In the genomic region with DNA sequence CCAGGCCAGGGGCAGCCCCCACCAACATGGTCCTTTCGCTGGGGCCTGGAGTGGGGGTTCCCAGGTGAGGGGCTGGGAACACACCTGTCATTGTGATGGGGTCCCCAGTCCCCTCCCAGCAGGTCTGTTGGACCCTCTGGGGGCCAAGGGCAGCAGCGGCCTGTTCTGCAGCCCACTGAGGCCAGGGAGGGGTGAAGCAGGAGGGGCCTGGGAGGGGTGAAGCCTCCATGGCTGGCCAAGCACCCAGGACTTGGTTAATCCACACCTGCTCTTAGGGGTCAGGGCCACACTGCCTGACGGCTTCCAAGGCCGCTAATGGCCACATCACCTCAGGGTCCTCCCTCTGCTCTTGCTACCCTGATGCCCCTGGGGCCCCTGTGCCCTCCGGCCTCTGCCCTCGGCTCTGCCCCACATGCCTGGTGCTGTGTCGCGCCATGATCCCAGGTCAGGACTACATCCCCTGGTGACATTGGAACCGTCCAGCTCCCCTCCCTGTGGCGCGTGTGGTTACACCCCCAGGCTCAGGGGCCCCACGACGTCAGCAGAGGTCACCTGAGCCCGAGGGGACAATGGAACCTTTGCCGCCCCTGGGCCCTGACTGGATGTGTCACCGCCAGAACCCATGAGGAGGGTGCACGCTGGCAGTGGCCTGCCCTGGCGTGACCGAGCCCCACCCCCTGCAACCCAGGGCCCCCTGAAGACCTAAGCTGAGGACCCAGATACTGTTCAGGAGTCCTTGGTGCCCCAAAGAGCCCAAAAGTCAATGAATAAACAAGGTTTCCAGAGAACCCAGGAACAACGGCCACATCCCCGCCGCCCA, we compare ENCODE assay signal across 15 cellular contexts. TPM values are rescaled to one million over a fixed set of nuclear protein-coding genes. Genes with fewer than 3 reads are reported as not detected.
DNase-seq lines count a peak whose midpoint lies in the region; ATAC-seq, FAIRE-seq and TF ChIP-seq lines count a peak whose summit lies in the region.
"Had no signal": no experiment of that assay in that cellular context is flagged by ENCODE, and none has a peak within 500 bp of the region (broad histone marks: within the 10 kb centered on the region; RNA-seq: fewer than 3 reads in every experiment).

No MANE protein-coding gene starts in this region.

- DNase-seq in heart left ventricle (peak in 4 of 5 donors; percentile 5 to 52 (median 18)), Right ventricle myocardium superior (no peak), HepG2 (ENCODE audit: low spot score) (no peak), type B pancreatic cell (ENCODE audit: extremely low spot score, unreplicated experiment) (no peak), GM19240 (ENCODE audit: insufficient read length, low spot score) (no peak)
- no peak for DNase-seq in activated CD8-positive, alpha-beta T cell treated with anti-CD3 and anti-CD28 coated beads for 36 hours
- DNase-seq: AML-193; stimulated activated CD4-positive, alpha-beta T cell treated with anti-CD3 and anti-CD28 coated beads, Interleukin-4, amount 100 ng/mL, for 1 hour; stimulated activated naive CD4-positive, alpha-beta T cell had no signal

- no peaks in the 10 kb centered on the region for H3K79me2 ChIP-seq in HepG2 (ENCODE audit: insufficient read depth, low read length)

- peaks cover 0 to 16% (median 0%) of the 10 kb centered on the region in 12 donors for H3K9me3 ChIP-seq in heart left ventricle
- H3K9me3 ChIP-seq in HepG2 (ENCODE audit: low read length) = peaks cover 8% of the 10 kb centered on the region

- H3K4me2 ChIP-seq in HepG2 (ENCODE audit: low read depth, low read length) = peak overlapping the region; percentile 23; the same call in 1 of the 2 replicates

- H3K27me3 Mint-ChIP-seq in activated CD8-positive, alpha-beta T cell treated with anti-CD3 and anti-CD28 coated beads for 36 hours = no peaks in the 10 kb centered on the region
- H3K27me3 Mint-ChIP-seq in type B pancreatic cell = no peaks in the 10 kb centered on the region

- no peak for TF ChIP-seq EP300 in HepG2 (IDR thresholded peaks at IDR 0.05; ENCODE audit: low read depth in 2 of 2, low read length in 2 of 2)
- no peak for TF ChIP-seq EP300 in HepG2 (CRISPR knock-in tag; IDR thresholded peaks at IDR 0.05; ENCODE audit: borderline replicate concordance)

- peaks cover 6% of the 10 kb centered on the region for H3K36me3 Mint-ChIP-seq in activated CD8-positive, alpha-beta T cell treated with anti-CD3 and anti-CD28 coated beads for 36 hours (ENCODE audit: low read depth)
- H3K36me3 Mint-ChIP-seq in type B pancreatic cell = no peaks in the 10 kb centered on the region

- H3K4me1 Mint-ChIP-seq in activated CD8-positive, alpha-beta T cell treated with anti-CD3 and anti-CD28 coated beads for 36 hours (ENCODE audit: low read depth) = peaks cover 16% of the 10 kb centered on the region
- no peaks in the 10 kb centered on the region for H3K4me1 Mint-ChIP-seq in type B pancreatic cell (ENCODE audit: unreplicated experiment)

- H3K27me3 ChIP-seq in heart left ventricle (peaks cover 0 to 28% (median 5%) of the 10 kb centered on the region in 9 donors), HepG2 (ENCODE audit: control insufficient read depth in 1 of 2, insufficient read depth in 2 of 2, low read length in 2 of 2) (peaks cover 16 to 48% of the 10 kb centered on the region in 2 experiments; a peak in 4 of 5 replicates)

- no peak for TF ChIP-seq RAD21 in HepG2 (CRISPR knock-in tag; IDR thresholded peaks at IDR 0.05)

- TF ChIP-seq CTCF in heart left ventricle (IDR thresholded peaks at IDR 0.05) (no peak), HepG2 (CRISPR knock-in tag; IDR thresholded peaks at IDR 0.05) (no peak), type B pancreatic cell (conservative IDR thresholded peaks at IDR 0.05) (no peak)
- no peak for TF ChIP-seq CTCF in activated CD8-positive, alpha-beta T cell treated with anti-CD3 and anti-CD28 coated beads for 36 hours (IDR thresholded peaks at IDR 0.05)

- H3K4me1 ChIP-seq in heart left ventricle (peaks cover 0 to 13% (median 8%) of the 10 kb centered on the region in 12 donors), HepG2 (ENCODE audit: insufficient read depth, low read length) (peaks cover 22% of the 10 kb centered on the region)

- H3K9ac ChIP-seq in HepG2 (ENCODE audit: insufficient read depth, low read depth, low read length) = no peak overlapping the region

- WGBS in heart left ventricle, 4 donors = 85 to 90% (median 87%) methylated on average over 11 to 22 of the region's 22 CpGs
- WGBS in HepG2 (ENCODE audit: low lambda C conversion rate) = 15% methylated on average over 10 of the region's 22 CpGs

- intact Hi-C loops in heart left ventricle (cut with DNase I) (loop anchor here in 1 of 10 donors (5.0 kb wide), 1 partner anchor 42 kb away; no protein-coding TSS in a partner anchor), Right ventricle myocardium superior (cut with DNase I) (no loop called here), HepG2 (cut with micrococcal nuclease; ENCODE audit: unreplicated experiment) (no loop called here)
- intact Hi-C loops in activated CD8-positive, alpha-beta T cell treated with anti-CD3 and anti-CD28 coated beads for 36 hours (cut with micrococcal nuclease) = no loop called here

- H3K27ac ChIP-seq in heart left ventricle (no peak overlapping the region), HepG2 (ENCODE audit: extremely low read length, insufficient read depth, low read length) (no peak overlapping the region)

- peaks cover 8% of the 10 kb centered on the region for H3K9me3 Mint-ChIP-seq in activated CD8-positive, alpha-beta T cell treated with anti-CD3 and anti-CD28 coated beads for 36 hours
- peaks cover 5% of the 10 kb centered on the region for H3K9me3 Mint-ChIP-seq in type B pancreatic cell

- no peaks in the 10 kb centered on the region for H4K20me1 ChIP-seq in HepG2 (ENCODE audit: insufficient read depth, low read length)

- peak overlapping the region; percentile 12 for H3K4me3 Mint-ChIP-seq in activated CD8-positive, alpha-beta T cell treated with anti-CD3 and anti-CD28 coated beads for 36 hours
- H3K4me3 Mint-ChIP-seq in type B pancreatic cell = peak overlapping the region; percentile 52

- BruUV-seq in HepG2 (replicated peaks; lab: Mats Ljungman, UMichigan) = no TSS peak

- POLR2A ChIA-PET in activated CD8-positive, alpha-beta T cell treated with anti-CD3 and anti-CD28 coated beads for 36 hours (lab: Charles Lee) = interaction anchor here (1.0 to 1.2 kb wide), 3 partner anchors 8 to 56 kb away, joined by 3 read pairs; no protein-coding TSS in a partner anchor
- POLR2A ChIA-PET in HepG2 (lab: Yijun Ruan, JAX) = interaction anchor here (1.0 kb wide), 1 partner anchor 35 kb away, joined by 3 read pairs; no protein-coding TSS in a partner anchor

- no peak overlapping the region for H2AFZ ChIP-seq in HepG2 (ENCODE audit: low read length)

- CTCF ChIA-PET in activated CD8-positive, alpha-beta T cell treated with anti-CD3 and anti-CD28 coated beads for 36 hours (lab: Charles Lee) = interaction anchor here (1.3 to 2.5 kb wide), 2 partner anchors 77 to 215 kb away, joined by 6 to 8 read pairs; no protein-coding TSS in a partner anchor
- CTCF ChIA-PET in HepG2 (lab: Yijun Ruan, JAX; ENCODE audit: low intra/inter-chr PET ratio, low total read pairs) = no interaction called here

- H3K36me3 ChIP-seq in heart left ventricle (no peaks in the 10 kb centered on the region), HepG2 (replicated peaks in 1 of 2; ENCODE audit: control insufficient read depth in 1 of 2, insufficient read depth in 2 of 2, low read length in 2 of 2) (no peaks in the 10 kb centered on the region)

- H3K27ac Mint-ChIP-seq in activated CD8-positive, alpha-beta T cell treated with anti-CD3 and anti-CD28 coated beads for 36 hours = peak overlapping the region; percentile 76
- H3K27ac Mint-ChIP-seq in type B pancreatic cell = no peak overlapping the region

- FAIRE-seq in HepG2 (lab: Jason Lieb, UNC) = no peak

- ATAC-seq in heart left ventricle (no peak), Right ventricle myocardium superior (ENCODE audit: poor library complexity) (no peak), HepG2 (peak; percentile 11), GM18861 (IDR thresholded peaks at IDR 0.05; ENCODE audit: unreplicated experiment) (no peak), HG02588 (IDR thresholded peaks at IDR 0.05; ENCODE audit: unreplicated experiment) (no peak)
- ATAC-seq in activated CD8-positive, alpha-beta T cell treated with anti-CD3 and anti-CD28 coated beads for 36 hours = no peak

- TF ChIP-seq POLR2A in heart left ventricle (IDR thresholded peaks at IDR 0.05) (no peak), HepG2 (IDR thresholded peaks at IDR 0.05; ENCODE audit: insufficient read depth in 1 of 2, low read depth in 2 of 2, low read length in 2 of 2) (no peak)

- in situ Hi-C loops in HepG2 (cut with HindIII; ENCODE audit: extremely low pct_ligation_motif_present, low pct_unique_long_range_greater_than_20kb) = no loop called here

- H3K4me3 ChIP-seq in heart left ventricle = no peak overlapping the region
- no peak overlapping the region; a peak in 1 of 6 replicates for H3K4me3 ChIP-seq in HepG2 (replicated peaks in 1 of 3; ENCODE audit: insufficient read depth in 1 of 3, low read depth in 2 of 3, low read length in 3 of 3)

RNA-seq across cellular contexts. Expression of a gene that starts 7.0 kb away (rescaled TPM):
- total RNA-seq in heart left ventricle (under 1 TPM in 2 of 9 donors, not detected in 7; 0.77 to 0.93 TPM), Right ventricle myocardium superior (0.32 TPM), HepG2 (2016; rRNA removed; fragmentation: Illumina TruSeq; extraction: Trizol) (not detected in 2 replicates), type B pancreatic cell (ENCODE audit: low replicate concordance) (0.38 TPM in 1 of 2 replicates, not detected in the other)
- polyA plus RNA-seq in heart left ventricle (under 1 TPM in 1 of 2 donors, not detected in 1; 0.24 TPM), HepG2 (2011; rRNA removed) (not detected in 2 replicates)
- 100 to 1,000 TPM; 126 to 135 TPM for total RNA-seq in activated CD8-positive, alpha-beta T cell treated with anti-CD3 and anti-CD28 coated beads for 36 hours
- not detected in 2 replicates for total RNA-seq in HepG2 (2016; cell fraction: cytosol; rRNA removed; fragmentation: Illumina TruSeq; extraction: Trizol; ENCODE audit: low read depth)
- not detected in 2 replicates for total RNA-seq in HepG2 (2016; cell fraction: insoluble cytoplasmic fraction; rRNA removed; fragmentation: Illumina TruSeq; extraction: Trizol)
- not detected in 2 replicates for total RNA-seq in HepG2 (2016; cell fraction: membrane; rRNA removed; fragmentation: Illumina TruSeq; extraction: Trizol)
- not detected in 2 replicates for total RNA-seq in HepG2 (2016; cell fraction: nucleus; rRNA removed; fragmentation: Illumina TruSeq; extraction: Trizol)
- polyA plus RNA-seq in HepG2 (2011; cell fraction: cytosol; rRNA removed) = not detected in 2 replicates
- polyA plus RNA-seq in HepG2 (2011; cell fraction: nucleus; rRNA removed) = 0.19 TPM in 1 of 2 replicates, not detected in the other
- not detected in 2 replicates for polyA plus RNA-seq in HepG2 (2012)
- not detected in 2 replicates for polyA plus RNA-seq in HepG2 (2016; cell fraction: cytosol; fragmentation: Illumina TruSeq; extraction: Trizol; ENCODE audit: low read depth)
- polyA plus RNA-seq in HepG2 (2016; cell fraction: insoluble cytoplasmic fraction; fragmentation: Illumina TruSeq; extraction: Trizol; ENCODE audit: low read depth) = not detected in 2 replicates
- not detected in 2 replicates for polyA plus RNA-seq in HepG2 (2016; cell fraction: membrane; fragmentation: Illumina TruSeq; extraction: Trizol; ENCODE audit: low read depth)
- not detected in 2 replicates for polyA plus RNA-seq in HepG2 (2016; cell fraction: nucleus; fragmentation: Illumina TruSeq; extraction: Trizol; ENCODE audit: insufficient read depth, low read depth)
- polyA minus RNA-seq in HepG2 (2011; rRNA and poly(A)+ RNA removed; ENCODE audit: low replicate concordance) = not detected in 2 replicates
- polyA minus RNA-seq in HepG2 (2011; cell fraction: cytosol; rRNA and poly(A)+ RNA removed) = not detected in 2 replicates
- not detected in 2 replicates for polyA minus RNA-seq in HepG2 (2011; cell fraction: nucleus; rRNA and poly(A)+ RNA removed)
- total RNA-seq: fibroblast of villous mesenchyme, G401, HT1080 had no signal

RNA-seq across cellular contexts. Expression of a gene that starts 14.6 kb away (rescaled TPM):
- total RNA-seq in heart left ventricle = 10 to 100 TPM in 1 of 9 donors, 1 to 10 TPM in 8; 1.1 to 23.8 (median 2.7) TPM
- 1 to 10 TPM; 3.2 to 4.0 TPM for polyA plus RNA-seq in heart left ventricle
- 2.1 TPM for total RNA-seq in Right ventricle myocardium superior
- total RNA-seq in activated CD8-positive, alpha-beta T cell treated with anti-CD3 and anti-CD28 coated beads for 36 hours = 100 to 1,000 TPM; 137 to 142 TPM
- not detected in 2 replicates for total RNA-seq in HepG2 (2016; rRNA removed; fragmentation: Illumina TruSeq; extraction: Trizol)
- not detected in 2 replicates for total RNA-seq in HepG2 (2016; cell fraction: cytosol; rRNA removed; fragmentation: Illumina TruSeq; extraction: Trizol; ENCODE audit: low read depth)
- total RNA-seq in HepG2 (2016; cell fraction: insoluble cytoplasmic fraction; rRNA removed; fragmentation: Illumina TruSeq; extraction: Trizol) = not detected in 2 replicates
- total RNA-seq in HepG2 (2016; cell fraction: membrane; rRNA removed; fragmentation: Illumina TruSeq; extraction: Trizol) = not detected in 2 replicates
- not detected in 2 replicates for total RNA-seq in HepG2 (2016; cell fraction: nucleus; rRNA removed; fragmentation: Illumina TruSeq; extraction: Trizol)
- polyA plus RNA-seq in HepG2 (2011; rRNA removed) = 0.21 TPM in 1 of 2 replicates, not detected in the other
- polyA plus RNA-seq in HepG2 (2011; cell fraction: cytosol; rRNA removed) = 0.03 TPM in 1 of 2 replicates, not detected in the other
- 0.18 and 0.28 TPM in 2 replicates for polyA plus RNA-seq in HepG2 (2011; cell fraction: nucleus; rRNA removed)
- not detected in 2 replicates for polyA plus RNA-seq in HepG2 (2012)
- not detected in 2 replicates for polyA plus RNA-seq in HepG2 (2016; cell fraction: cytosol; fragmentation: Illumina TruSeq; extraction: Trizol; ENCODE audit: low read depth)
- not detected in 2 replicates for polyA plus RNA-seq in HepG2 (2016; cell fraction: insoluble cytoplasmic fraction; fragmentation: Illumina TruSeq; extraction: Trizol; ENCODE audit: low read depth)
- not detected in 2 replicates for polyA plus RNA-seq in HepG2 (2016; cell fraction: membrane; fragmentation: Illumina TruSeq; extraction: Trizol; ENCODE audit: low read depth)
- polyA plus RNA-seq in HepG2 (2016; cell fraction: nucleus; fragmentation: Illumina TruSeq; extraction: Trizol; ENCODE audit: insufficient read depth, low read depth) = not detected in 2 replicates
- polyA minus RNA-seq in HepG2 (2011; rRNA and poly(A)+ RNA removed; ENCODE audit: low replicate concordance) = not detected in 2 replicates
- polyA minus RNA-seq in HepG2 (2011; cell fraction: cytosol; rRNA and poly(A)+ RNA removed) = not detected in 2 replicates
- not detected in 2 replicates for polyA minus RNA-seq in HepG2 (2011; cell fraction: nucleus; rRNA and poly(A)+ RNA removed)
- total RNA-seq in type B pancreatic cell (ENCODE audit: low replicate concordance) = 0.31 TPM in 1 of 2 replicates, not detected in the other
- total RNA-seq: G401, renal cortical epithelial cell had no signal

RNA-seq across cellular contexts. Expression of a gene that starts 25.7 kb away (rescaled TPM):
- total RNA-seq in heart left ventricle (under 1 TPM in 5 of 9 donors, not detected in 4; 0.14 to 0.53 (median 0.27) TPM), Right ventricle myocardium superior (0.22 TPM), HepG2 (2016; rRNA removed; fragmentation: Illumina TruSeq; extraction: Trizol) (not detected in 2 replicates), type B pancreatic cell (ENCODE audit: low replicate concordance) (0.88 and 1.4 TPM in 2 replicates)
- polyA plus RNA-seq in heart left ventricle (under 1 TPM; 0.03 to 0.19 TPM), HepG2 (2011; rRNA removed) (not detected in 2 replicates)
- not detected for total RNA-seq in activated CD8-positive, alpha-beta T cell treated with anti-CD3 and anti-CD28 coated beads for 36 hours
- total RNA-seq in HepG2 (2016; cell fraction: cytosol; rRNA removed; fragmentation: Illumina TruSeq; extraction: Trizol; ENCODE audit: low read depth) = not detected in 2 replicates
- total RNA-seq in HepG2 (2016; cell fraction: insoluble cytoplasmic fraction; rRNA removed; fragmentation: Illumina TruSeq; extraction: Trizol) = not detected in 2 replicates
- total RNA-seq in HepG2 (2016; cell fraction: membrane; rRNA removed; fragmentation: Illumina TruSeq; extraction: Trizol) = not detected in 2 replicates
- total RNA-seq in HepG2 (2016; cell fraction: nucleus; rRNA removed; fragmentation: Illumina TruSeq; extraction: Trizol) = not detected in 2 replicates
- polyA plus RNA-seq in HepG2 (2011; cell fraction: cytosol; rRNA removed) = 0.06 and 0.08 TPM in 2 replicates
- polyA plus RNA-seq in HepG2 (2011; cell fraction: nucleus; rRNA removed) = 0.24 and 0.48 TPM in 2 replicates
- polyA plus RNA-seq in HepG2 (2012) = 0.07 TPM in 1 of 2 replicates, not detected in the other
- not detected in 2 replicates for polyA plus RNA-seq in HepG2 (2016; cell fraction: cytosol; fragmentation: Illumina TruSeq; extraction: Trizol; ENCODE audit: low read depth)
- not detected in 2 replicates for polyA plus RNA-seq in HepG2 (2016; cell fraction: insoluble cytoplasmic fraction; fragmentation: Illumina TruSeq; extraction: Trizol; ENCODE audit: low read depth)
- not detected in 2 replicates for polyA plus RNA-seq in HepG2 (2016; cell fraction: membrane; fragmentation: Illumina TruSeq; extraction: Trizol; ENCODE audit: low read depth)
- not detected in 2 replicates for polyA plus RNA-seq in HepG2 (2016; cell fraction: nucleus; fragmentation: Illumina TruSeq; extraction: Trizol; ENCODE audit: insufficient read depth, low read depth)
- polyA minus RNA-seq in HepG2 (2011; rRNA and poly(A)+ RNA removed; ENCODE audit: low replicate concordance) = 0.18 TPM in 1 of 2 replicates, not detected in the other
- not detected in 2 replicates for polyA minus RNA-seq in HepG2 (2011; cell fraction: cytosol; rRNA and poly(A)+ RNA removed)
- polyA minus RNA-seq in HepG2 (2011; cell fraction: nucleus; rRNA and poly(A)+ RNA removed) = not detected in 2 replicates
- total RNA-seq: fibroblast of villous mesenchyme, G401, HT1080 had no signal

RNA-seq across cellular contexts. Expression of a gene that starts 32.5 kb away (rescaled TPM):
- 100 to 1,000 TPM; 102 to 167 (median 120) TPM for total RNA-seq in heart left ventricle
- 100 to 1,000 TPM; 102 to 212 TPM for polyA plus RNA-seq in heart left ventricle
- total RNA-seq in Right ventricle myocardium superior = 110 TPM
- 10 to 100 TPM; 81.5 to 87.5 TPM for total RNA-seq in activated CD8-positive, alpha-beta T cell treated with anti-CD3 and anti-CD28 coated beads for 36 hours
- total RNA-seq in HepG2 (2016; rRNA removed; fragmentation: Illumina TruSeq; extraction: Trizol) = 45.3 and 107 TPM in 2 replicates
- total RNA-seq in HepG2 (2016; cell fraction: cytosol; rRNA removed; fragmentation: Illumina TruSeq; extraction: Trizol; ENCODE audit: low read depth) = 39.1 and 57.0 TPM in 2 replicates
- 40.3 and 115 TPM in 2 replicates for total RNA-seq in HepG2 (2016; cell fraction: insoluble cytoplasmic fraction; rRNA removed; fragmentation: Illumina TruSeq; extraction: Trizol)
- 58.4 and 92.5 TPM in 2 replicates for total RNA-seq in HepG2 (2016; cell fraction: membrane; rRNA removed; fragmentation: Illumina TruSeq; extraction: Trizol)
- 75.1 and 80.9 TPM in 2 replicates for total RNA-seq in HepG2 (2016; cell fraction: nucleus; rRNA removed; fragmentation: Illumina TruSeq; extraction: Trizol)
- polyA plus RNA-seq in HepG2 (2011; rRNA removed) = 80.8 and 99.6 TPM in 2 replicates
- 96.4 and 116 TPM in 2 replicates for polyA plus RNA-seq in HepG2 (2011; cell fraction: cytosol; rRNA removed)
- 152 and 158 TPM in 2 replicates for polyA plus RNA-seq in HepG2 (2011; cell fraction: nucleus; rRNA removed)
- polyA plus RNA-seq in HepG2 (2012) = 87.3 and 109 TPM in 2 replicates
- polyA plus RNA-seq in HepG2 (2016; cell fraction: cytosol; fragmentation: Illumina TruSeq; extraction: Trizol; ENCODE audit: low read depth) = 40.0 and 62.7 TPM in 2 replicates
- 61.8 and 64.5 TPM in 2 replicates for polyA plus RNA-seq in HepG2 (2016; cell fraction: insoluble cytoplasmic fraction; fragmentation: Illumina TruSeq; extraction: Trizol; ENCODE audit: low read depth)
- polyA plus RNA-seq in HepG2 (2016; cell fraction: membrane; fragmentation: Illumina TruSeq; extraction: Trizol; ENCODE audit: low read depth) = 59.1 and 86.8 TPM in 2 replicates
- polyA plus RNA-seq in HepG2 (2016; cell fraction: nucleus; fragmentation: Illumina TruSeq; extraction: Trizol; ENCODE audit: insufficient read depth, low read depth) = 181 and 198 TPM in 2 replicates
- 30.8 and 94.7 TPM in 2 replicates for polyA minus RNA-seq in HepG2 (2011; rRNA and poly(A)+ RNA removed; ENCODE audit: low replicate concordance)
- polyA minus RNA-seq in HepG2 (2011; cell fraction: cytosol; rRNA and poly(A)+ RNA removed) = 43.9 and 48.3 TPM in 2 replicates
- polyA minus RNA-seq in HepG2 (2011; cell fraction: nucleus; rRNA and poly(A)+ RNA removed) = 48.9 and 53.8 TPM in 2 replicates
- total RNA-seq in type B pancreatic cell (ENCODE audit: low replicate concordance) = 116 and 136 TPM in 2 replicates

RNA-seq across cellular contexts. Expression of a gene that starts 32.7 kb away (rescaled TPM):
- total RNA-seq in heart left ventricle (10 to 100 TPM in 7 of 9 donors, 1 to 10 TPM in 2; 8.1 to 21.4 (median 11.2) TPM), Right ventricle myocardium superior (8.6 TPM), HepG2 (2016; rRNA removed; fragmentation: Illumina TruSeq; extraction: Trizol) (9.2 and 14.2 TPM in 2 replicates), type B pancreatic cell (ENCODE audit: low replicate concordance) (19.5 and 30.2 TPM in 2 replicates)
- polyA plus RNA-seq in heart left ventricle (10 to 100 TPM in 1 of 2 donors, 1 to 10 TPM in 1; 6.7 to 15.7 TPM), HepG2 (2011; rRNA removed) (3.9 and 5.8 TPM in 2 replicates)
- 10 to 100 TPM; 13.1 to 14.3 TPM for total RNA-seq in activated CD8-positive, alpha-beta T cell treated with anti-CD3 and anti-CD28 coated beads for 36 hours
- 6.4 and 7.6 TPM in 2 replicates for total RNA-seq in HepG2 (2016; cell fraction: cytosol; rRNA removed; fragmentation: Illumina TruSeq; extraction: Trizol; ENCODE audit: low read depth)
- total RNA-seq in HepG2 (2016; cell fraction: insoluble cytoplasmic fraction; rRNA removed; fragmentation: Illumina TruSeq; extraction: Trizol) = 8.3 and 13.0 TPM in 2 replicates
- total RNA-seq in HepG2 (2016; cell fraction: membrane; rRNA removed; fragmentation: Illumina TruSeq; extraction: Trizol) = 13.3 and 15.5 TPM in 2 replicates
- total RNA-seq in HepG2 (2016; cell fraction: nucleus; rRNA removed; fragmentation: Illumina TruSeq; extraction: Trizol) = 9.0 and 10.2 TPM in 2 replicates
- 6.9 and 8.0 TPM in 2 replicates for polyA plus RNA-seq in HepG2 (2011; cell fraction: cytosol; rRNA removed)
- polyA plus RNA-seq in HepG2 (2011; cell fraction: nucleus; rRNA removed) = 5.4 and 5.5 TPM in 2 replicates
- 8.3 and 10.4 TPM in 2 replicates for polyA plus RNA-seq in HepG2 (2012)
- 7.6 and 8.3 TPM in 2 replicates for polyA plus RNA-seq in HepG2 (2016; cell fraction: cytosol; fragmentation: Illumina TruSeq; extraction: Trizol; ENCODE audit: low read depth)
- 9.7 and 10.2 TPM in 2 replicates for polyA plus RNA-seq in HepG2 (2016; cell fraction: insoluble cytoplasmic fraction; fragmentation: Illumina TruSeq; extraction: Trizol; ENCODE audit: low read depth)
- polyA plus RNA-seq in HepG2 (2016; cell fraction: membrane; fragmentation: Illumina TruSeq; extraction: Trizol; ENCODE audit: low read depth) = 12.7 and 13.5 TPM in 2 replicates
- polyA plus RNA-seq in HepG2 (2016; cell fraction: nucleus; fragmentation: Illumina TruSeq; extraction: Trizol; ENCODE audit: insufficient read depth, low read depth) = 13.7 and 17.1 TPM in 2 replicates
- polyA minus RNA-seq in HepG2 (2011; rRNA and poly(A)+ RNA removed; ENCODE audit: low replicate concordance) = 7.2 and 12.5 TPM in 2 replicates
- 3.8 and 5.0 TPM in 2 replicates for polyA minus RNA-seq in HepG2 (2011; cell fraction: cytosol; rRNA and poly(A)+ RNA removed)
- 7.8 and 8.1 TPM in 2 replicates for polyA minus RNA-seq in HepG2 (2011; cell fraction: nucleus; rRNA and poly(A)+ RNA removed)

Comparison
In these comparisons a context has a peak if more than half of its experiments do, and no peak if none do; other contexts are left out.
1. DNase-seq: peak in heart left ventricle (4 of 5); none in Right ventricle myocardium superior (single experiment), activated CD8-positive, alpha-beta T cell treated with anti-CD3 and anti-CD28 coated beads for 36 hours (single experiment), HepG2 (single experiment), type B pancreatic cell (single experiment) and GM19240 (single experiment).
2. RNA of a gene that starts 7.0 kb away (total RNA-seq): 126 to 135 TPM in activated CD8-positive, alpha-beta T cell treated with anti-CD3 and anti-CD28 coated beads for 36 hours; 0.32 TPM in Right ventricle myocardium superior (single experiment), 0.38 TPM in type B pancreatic cell, 0.77 to 0.93 TPM in heart left ventricle and not detected in HepG2; every median in the first group is over 10 times any median in the second.
3. RNA of a gene that starts 14.6 kb away (total RNA-seq): 137 to 142 TPM in activated CD8-positive, alpha-beta T cell treated with anti-CD3 and anti-CD28 coated beads for 36 hours; 1.1 to 23.8 TPM in heart left ventricle, 2.1 TPM in Right ventricle myocardium superior (single experiment), 0.31 TPM in type B pancreatic cell and not detected in HepG2; every median in the first group is over 4 times any median in the second.